9 cellular contexts compared by ENCODE assay signal in genomic region chr14:89493877-89494634, GRCh38.
DNase-seq lines count a peak whose midpoint lies in the region; ATAC-seq and TF ChIP-seq lines count a peak whose summit lies in the region.
"Had no signal": no experiment of that assay in that cellular context is flagged by ENCODE, and none has a peak within 500 bp of the region (broad histone marks: within the 10 kb centered on the region; RNA-seq: fewer than 3 reads in every experiment).

No MANE protein-coding gene starts in this region.

- no peak overlapping the region for H2AFZ ChIP-seq in OCI-LY3 (ENCODE audit: low read depth, low read length)

- no peaks in the 10 kb centered on the region for H4K20me1 ChIP-seq in OCI-LY3 (ENCODE audit: insufficient read depth, low read length)

- H3K36me3 ChIP-seq in OCI-LY3 (replicated peaks; ENCODE audit: low read depth, low read length): no peaks in the 10 kb centered on the region
- H3K36me3 ChIP-seq in endodermal cell (ENCODE audit: control insufficient read depth, insufficient read depth, low read length): no peaks in the 10 kb centered on the region

- no peak overlapping the region for H3K4me3 Mint-ChIP-seq in endodermal cell
- no peak overlapping the region for H3K4me3 Mint-ChIP-seq in T-helper 2 cell treated with Interferon-gamma antibody and Interleukin-4, amounts not matched to agents 5 μg/mL and 100 μg/mL, for 36 hours
- H3K4me3 Mint-ChIP-seq: dendritic cell treated with granulocyte-macrophage colony-stimulating factor and Interleukin-4, amounts not matched to agents 40 ng/mL and 50 ng/mL, for 4 days; T-helper 1 cell treated with Interleukin-12 subunit alpha and Interleukin-12 subunit beta and Interleukin-4 antibody, amounts not matched to agents 30 μg/mL and 1 μg/mL, for 36 hours had no signal

- H3K9ac ChIP-seq in OCI-LY3 (ENCODE audit: low read length) (no peak overlapping the region), endodermal cell (ENCODE audit: extremely low read depth, low read length, poor library complexity, severe bottlenecking) (no peak overlapping the region)

- no peaks in the 10 kb centered on the region for H3K9me3 Mint-ChIP-seq in endodermal cell
- H3K9me3 Mint-ChIP-seq in T-helper 2 cell treated with Interferon-gamma antibody and Interleukin-4, amounts not matched to agents 5 μg/mL and 100 μg/mL, for 36 hours: no peaks in the 10 kb centered on the region
- H3K9me3 Mint-ChIP-seq: dendritic cell treated with granulocyte-macrophage colony-stimulating factor and Interleukin-4, amounts not matched to agents 40 ng/mL and 50 ng/mL, for 4 days; T-helper 1 cell treated with Interleukin-12 subunit alpha and Interleukin-12 subunit beta and Interleukin-4 antibody, amounts not matched to agents 30 μg/mL and 1 μg/mL, for 36 hours had no signal

- peaks cover 12% of the 10 kb centered on the region for H3K4me1 ChIP-seq in OCI-LY3 (ENCODE audit: low read length)
- peaks cover 4% of the 10 kb centered on the region for H3K4me1 ChIP-seq in endodermal cell (ENCODE audit: control insufficient read depth, insufficient read depth, low read length)

- H3K27ac Mint-ChIP-seq in endodermal cell: no peak overlapping the region
- H3K27ac Mint-ChIP-seq in T-helper 2 cell treated with Interferon-gamma antibody and Interleukin-4, amounts not matched to agents 5 μg/mL and 100 μg/mL, for 36 hours: no peak overlapping the region
- H3K27ac Mint-ChIP-seq: dendritic cell treated with granulocyte-macrophage colony-stimulating factor and Interleukin-4, amounts not matched to agents 40 ng/mL and 50 ng/mL, for 4 days; T-helper 1 cell treated with Interleukin-12 subunit alpha and Interleukin-12 subunit beta and Interleukin-4 antibody, amounts not matched to agents 30 μg/mL and 1 μg/mL, for 36 hours had no signal

- H3K9me3 ChIP-seq in OCI-LY3 (ENCODE audit: insufficient read depth, low read length) (no peaks in the 10 kb centered on the region), endodermal cell (ENCODE audit: control insufficient read depth, low read length) (no peaks in the 10 kb centered on the region)

- peak; percentile 95 for DNase-seq in renal cortical epithelial cell (ENCODE audit: low read depth)
- no peak for DNase-seq in endodermal cell
- no peak for DNase-seq in T-helper 2 cell treated with Interferon-gamma antibody and Interleukin-4, amounts not matched to agents 5 μg/mL and 100 μg/mL, for 36 hours (ENCODE audit: low spot score)
- DNase-seq in NCI-H1930 (lab: John Stamatoyannopoulos, UW): no peak

- H3K79me2 ChIP-seq in OCI-LY3 (ENCODE audit: low read length): no peaks in the 10 kb centered on the region

- ATAC-seq in GM19035 (IDR thresholded peaks at IDR 0.05; ENCODE audit: unreplicated experiment) (peak; percentile 90), HG02798 (IDR thresholded peaks at IDR 0.05; ENCODE audit: poor library complexity, unreplicated experiment) (peak; percentile 90)

- no peaks in the 10 kb centered on the region for H3K36me3 Mint-ChIP-seq in endodermal cell (ENCODE audit: low read depth)
- H3K36me3 Mint-ChIP-seq in T-helper 2 cell treated with Interferon-gamma antibody and Interleukin-4, amounts not matched to agents 5 μg/mL and 100 μg/mL, for 36 hours (ENCODE audit: low read depth): peaks cover 8% of the 10 kb centered on the region

- H3K4me3 ChIP-seq in OCI-LY3 (ENCODE audit: low read length): peak overlapping the region; percentile 30
- no peak overlapping the region for H3K4me3 ChIP-seq in endodermal cell (ENCODE audit: low read length)

- H3K27me3 Mint-ChIP-seq in endodermal cell (ENCODE audit: insufficient read depth): no peaks in the 10 kb centered on the region
- H3K27me3 Mint-ChIP-seq in T-helper 2 cell treated with Interferon-gamma antibody and Interleukin-4, amounts not matched to agents 5 μg/mL and 100 μg/mL, for 36 hours (ENCODE audit: low read depth): no peaks in the 10 kb centered on the region
- H3K27me3 Mint-ChIP-seq: dendritic cell treated with granulocyte-macrophage colony-stimulating factor and Interleukin-4, amounts not matched to agents 40 ng/mL and 50 ng/mL, for 4 days had no signal

- H3K4me1 Mint-ChIP-seq in endodermal cell: peaks cover 10% of the 10 kb centered on the region
- peaks cover 1% of the 10 kb centered on the region for H3K4me1 Mint-ChIP-seq in T-helper 2 cell treated with Interferon-gamma antibody and Interleukin-4, amounts not matched to agents 5 μg/mL and 100 μg/mL, for 36 hours (ENCODE audit: low read depth)

- H3K27ac ChIP-seq in OCI-LY3 (ENCODE audit: low read length): no peak overlapping the region
- H3K27ac ChIP-seq in endodermal cell (ENCODE audit: low read depth, low read length): no peak overlapping the region

- H3K27me3 ChIP-seq in OCI-LY3 (ENCODE audit: low read depth, low read length): peaks cover 23% of the 10 kb centered on the region
- H3K27me3 ChIP-seq in endodermal cell (ENCODE audit: control insufficient read depth, insufficient read depth, low read length, poor library complexity, severe bottlenecking): no peaks in the 10 kb centered on the region

- H3K4me2 ChIP-seq in OCI-LY3 (ENCODE audit: low read length): peak overlapping the region; percentile 51

- TF ChIP-seq CTCF in OCI-LY3 (IDR thresholded peaks at IDR 0.05; ENCODE audit: low read depth, low read length) (no peak), endodermal cell (conservative IDR thresholded peaks at IDR 0.05) (no peak)

- WGBS in endodermal cell (ENCODE audit: insufficient coverage in 1 of 2, insufficient read length in 1 of 2), 2 experiments: 91 to 94% methylated on average over 8 to 11 of the region's 11 CpGs
